Comparison of ENCODE assay signal across 1 cellular context in the genomic region with DNA sequence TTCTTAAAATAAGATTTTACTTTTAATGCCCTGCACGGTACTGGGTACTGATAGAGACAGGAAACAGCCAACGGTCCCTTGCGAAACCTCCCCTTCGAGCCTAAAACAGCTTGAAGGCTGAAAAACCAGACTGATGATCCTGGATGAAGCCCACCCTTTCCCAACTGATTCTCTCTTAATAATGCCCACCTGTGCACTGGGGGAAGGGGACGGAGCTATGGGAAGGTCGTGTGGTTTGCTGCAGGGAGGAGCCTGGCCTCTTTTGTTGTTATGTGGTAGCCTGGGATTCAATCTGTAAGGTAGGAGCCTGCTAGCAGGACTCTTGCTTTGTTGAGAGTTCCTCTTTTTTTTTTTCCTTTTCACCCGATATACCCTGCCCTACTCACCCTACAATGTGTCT.
TF ChIP-seq lines count a peak whose summit lies in the region.

No MANE protein-coding gene starts in this region.

TF ChIP-seq in GM23338, 12 proteins besides CTCF, POLR2A, EP300 and RAD21 (continued from another document):
- no peak for TF ChIP-seq EZH2phosphoT487 (IDR thresholded peaks at IDR 0.05; ENCODE audit: unreplicated experiment)
- no peak for TF ChIP-seq POLR2AphosphoS5 (IDR thresholded peaks at IDR 0.05; ENCODE audit: low read depth)
- TF ChIP-seq ZNF331 (CRISPR knock-in tag; IDR thresholded peaks at IDR 0.05; ENCODE audit: low read depth) = no peak
- TF ChIP-seq ZNF114 (CRISPR knock-in tag; IDR thresholded peaks at IDR 0.05) = no peak
TF ChIP-seq in GM23338: peak in this region for 0.
